8 cellular contexts compared by ENCODE assay signal in genomic region chr2:53970898-53971681, GRCh38. TPM values are rescaled to one million over a fixed set of nuclear protein-coding genes. Genes with fewer than 3 reads are reported as not detected.
DNase-seq lines count a peak whose midpoint lies in the region; ATAC-seq, FAIRE-seq and TF ChIP-seq lines count a peak whose summit lies in the region.

TSS of gene PSME4 (minus strand) at chr2:53970993. CDS start at chr2:53970784, 209 bp downstream.

- H3K27ac ChIP-seq in adipose tissue (ENCODE audit: low read depth, low read length) (peak within 1 kb of the TSS; percentile 83), heart left ventricle (peak within 1 kb of the TSS; percentile 91 to 99 (median 96)), tibial nerve (peak within 1 kb of the TSS; percentile 83 to 97 (median 95))

- H3K4me1 ChIP-seq in heart left ventricle (peaks cover 0 to 49% (median 22%) of the 10 kb centered on the region in 12 donors), tibial nerve (peaks cover 0 to 36% (median 21%) of the 10 kb centered on the region in 4 donors)

- FAIRE-seq in GM12892 (lab: Jason Lieb, UNC), result peak; percentile 93

- ATAC-seq in HG02763 (IDR thresholded peaks at IDR 0.05; ENCODE audit: unreplicated experiment) (peak; percentile 87), heart left ventricle (peak; percentile 79 to 97 (median 94))

- DNase-seq in GM12892 (ENCODE audit: insufficient read length), result peak; percentile 89
- DNase-seq in NCI-H1417 treated with DMSO at 0.1 percent for 48 hours (lab: John Stamatoyannopoulos, UW), result peak; percentile 30
- DNase-seq in T-helper 1 cell, result peak; percentile 84 to 93 (median 91)
- peak; percentile 96 to 97 (median 97) for DNase-seq in heart left ventricle
- peak; percentile 77 for DNase-seq in pons (ENCODE audit: low spot score)
- peak; percentile 91 to 92 for DNase-seq in tibial nerve (ENCODE audit: low spot score in 2 of 2)

- H3K9me3 ChIP-seq in heart left ventricle, result no peaks in the 10 kb centered on the region
- no peaks in the 10 kb centered on the region for H3K9me3 ChIP-seq in tibial nerve

- 0 to 1% (median 0%) methylated on average over 47 to 61 of the region's 61 CpGs for WGBS in adipose tissue, 3 donors
- 0 to 1% (median 1%) methylated on average over 13 to 61 of the region's 61 CpGs for WGBS in heart left ventricle, 4 donors
- WGBS in tibial nerve, 2 donors, result 0 to 3% methylated on average over 18 to 48 of the region's 61 CpGs

- H3K36me3 ChIP-seq in heart left ventricle, result peaks cover 0 to 25% (median 12%) of the 10 kb centered on the region in 9 donors
- H3K36me3 ChIP-seq in tibial nerve, result peaks cover 0 to 22% (median 0%) of the 10 kb centered on the region in 3 donors

- H3K4me3 ChIP-seq in heart left ventricle, result peak within 1 kb of the TSS; percentile 73 to 100 (median 86)
- H3K4me3 ChIP-seq in tibial nerve, result peak within 1 kb of the TSS; percentile 74 to 97 (median 94)

- peak in 1 of 2 donors; percentile 92 for TF ChIP-seq EP300 in tibial nerve (IDR thresholded peaks at IDR 0.05)

- TF ChIP-seq CTCF in heart left ventricle (IDR thresholded peaks at IDR 0.05) (no peak), tibial nerve (IDR thresholded peaks at IDR 0.05) (no peak)

- TF ChIP-seq POLR2A in GM12892 (IDR thresholded peaks at IDR 0.05; ENCODE audit: low read depth, low read length), result peak; percentile 95
- peak; percentile 80 to 98 for TF ChIP-seq POLR2A in heart left ventricle (IDR thresholded peaks at IDR 0.05)
- peak; percentile 87 to 97 for TF ChIP-seq POLR2A in tibial nerve (IDR thresholded peaks at IDR 0.05)

- intact Hi-C loops in heart left ventricle (cut with DNase I), result no loop called here

- H3K27me3 ChIP-seq in heart left ventricle (no peaks in the 10 kb centered on the region), tibial nerve (no peaks in the 10 kb centered on the region)

RNA-seq across cellular contexts. Expression of gene PSME4, which starts in this region (rescaled TPM):
- polyA plus RNA-seq in GM12892 (2012; ENCODE audit: missing spikeins), result 22.6 TPM
- polyA plus RNA-seq in adipose tissue (10 to 100 TPM in 2 of 3 donors, 1 to 10 TPM in 1; 8.9 to 16.6 (median 12.5) TPM), heart left ventricle (10 to 100 TPM; 30.8 to 58.0 TPM)
- total RNA-seq in heart left ventricle (100 to 1,000 TPM in 2 of 9 donors, 10 to 100 TPM in 7; 52.4 to 110 (median 62.7) TPM), tibial nerve (10 to 100 TPM; 32.4 to 50.6 (median 38.5) TPM)

Comparison
In these comparisons a context has a peak if more than half of its experiments do, and no peak if none do; other contexts are left out.
1. Peak in every context shown above with its lines: DNase-seq, ATAC-seq, H3K4me3 ChIP-seq and H3K27ac ChIP-seq.
2. DNase-seq: peak in every context shown above with its lines; median percentile 97 in heart left ventricle; 92 in tibial nerve; 91 in T-helper 1 cell; 89 in GM12892; 77 in pons; 30 in NCI-H1417 treated with DMSO at 0.1 percent for 48 hours.